In genomic region chr1:42832636-42833265, GRCh38 we compare ENCODE assay signal across 9 cellular contexts. TPM values are rescaled to one million over a fixed set of nuclear protein-coding genes. Genes with fewer than 3 reads are reported as not detected.
"Had no signal": no experiment of that assay in that cellular context is flagged by ENCODE, and none has a peak within 500 bp of the region (broad histone marks: within the 10 kb centered on the region; RNA-seq: fewer than 3 reads in every experiment).

No MANE protein-coding gene starts in this region.

- DNase-seq: H9, HCEC 1CT had no signal

- H3K4me3 Mint-ChIP-seq: GM23338, H9, IgD-negative memory B cell had no signal

- FAIRE-seq: H1, H54, HepG2 had no signal

- ATAC-seq: GM23338, HepG2 had no signal

- H3K4me3 ChIP-seq: GM23338 had no signal

- H3K27ac Mint-ChIP-seq: GM23338, H9, IgD-negative memory B cell had no signal

- H2AFZ ChIP-seq: GM23338 had no signal

- H3K27me3 Mint-ChIP-seq: IgD-negative memory B cell had no signal

- H3K4me2 ChIP-seq: GM23338 had no signal

- H3K4me1 Mint-ChIP-seq: GM23338 had no signal

- H3K27ac ChIP-seq: HL-60 had no signal

- H3K9me3 Mint-ChIP-seq: GM23338, H9, IgD-negative memory B cell had no signal

RNA-seq across cellular contexts. Expression of gene TMEM269, which starts 48.0 kb away (rescaled TPM):
- total RNA-seq: HT1080 had no signal
- polyA plus RNA-seq: IgD-negative memory B cell had no signal
